Comparison of ENCODE assay signal across 24 cellular contexts in genomic region chr4:119118397-119118796, GRCh38. TPM values are rescaled to one million over a fixed set of nuclear protein-coding genes. Genes with fewer than 3 reads are reported as not detected.
DNase-seq lines count a peak whose midpoint lies in the region; ATAC-seq and TF ChIP-seq lines count a peak whose summit lies in the region.
"Had no signal": no experiment of that assay in that cellular context is flagged by ENCODE, and none has a peak within 500 bp of the region (broad histone marks: within the 10 kb centered on the region; RNA-seq: fewer than 3 reads in every experiment).

No MANE protein-coding gene starts in this region.

- no peak for TF ChIP-seq POLR2A in GM18505 (IDR thresholded peaks at IDR 0.05; ENCODE audit: borderline replicate concordance, extremely low read depth, insufficient read depth, insufficient read length)

- intact Hi-C loops in sciatic nerve (cut with DNase I): no loop called here

- ATAC-seq in sciatic nerve: peak; percentile 52
- no peak for ATAC-seq in GM19351 (IDR thresholded peaks at IDR 0.05; ENCODE audit: unreplicated experiment)
- no peak for ATAC-seq in GM18505 (IDR thresholded peaks at IDR 0.05; ENCODE audit: unreplicated experiment)
- ATAC-seq: activated CD4-positive, CD25-positive, alpha-beta regulatory T cell treated with anti-CD3 and anti-CD28 coated beads, Interleukin-2, amount 50 U/mL, for 24 hours; activated T-cell treated with anti-CD3 and anti-CD28 coated beads, Interleukin-2, amount 50 U/mL, for 4 hours; HepG2; naive thymus-derived CD4-positive, alpha-beta T cell; PC-3; stimulated activated naive CD8-positive, alpha-beta T cell treated with anti-CD3 and anti-CD28 coated beads, Interleukin-15, amount 100 ng/mL, for 72 hours had no signal

- no peak overlapping the region for H3K4me3 ChIP-seq in fibroblast of villous mesenchyme (ENCODE audit: low read depth, low read length)
- H3K4me3 ChIP-seq: SK-N-MC had no signal

- peak; percentile 75 for DNase-seq in HT1080 (ENCODE audit: low read depth)
- peak; percentile 8 for DNase-seq in UCSD-AML1 (lab: John Stamatoyannopoulos, UW; ENCODE audit: unreplicated experiment)
- peak; percentile 40 for DNase-seq in fibroblast of villous mesenchyme (ENCODE audit: low read depth)
- no peak for DNase-seq in sciatic nerve (ENCODE audit: low spot score)
- DNase-seq in activated CD4-positive, CD25-positive, alpha-beta regulatory T cell treated with anti-CD3 and anti-CD28 coated beads, Interleukin-2, amount 50 U/mL, for 72 hours: no peak
- no peak for DNase-seq in cerebellar cortex (ENCODE audit: low spot score)
- DNase-seq: activated T-cell treated with anti-CD3 and anti-CD28 coated beads, Interleukin-2, amount 50 U/mL, for 4 hours; AML-193; erythroblast; head of caudate nucleus; MM.1S; naive thymus-derived CD4-positive, alpha-beta T cell; NCI-H187 treated with DMSO at 0.1 percent for 48 hours; NCI-H345; PC-3; stimulated activated CD4-positive, alpha-beta T cell treated with anti-CD3 and anti-CD28 coated beads, Interleukin-2, amount 100 ng/mL, for 48 hours; stimulated activated naive CD8-positive, alpha-beta T cell treated with anti-CD3 and anti-CD28 coated beads, Interleukin-15, amount 100 ng/mL, for 72 hours had no signal

- no peak for TF ChIP-seq CTCF in fibroblast of villous mesenchyme (IDR thresholded peaks at IDR 0.05; ENCODE audit: insufficient read depth, low read depth, low read length)

RNA-seq across cellular contexts. Expression of gene MYOZ2, which starts 17.2 kb away (rescaled TPM):
- total RNA-seq in HT1080 (2014; rRNA removed; shearing (Covaris generic)): not detected in 2 replicates
- 0.02 and 0.08 TPM in 2 replicates for polyA plus RNA-seq in HT1080 (2015; cell fraction: cytosol; rRNA removed)
- polyA plus RNA-seq in HT1080 (2015; cell fraction: nucleus; rRNA removed): 0.06 TPM in 1 of 2 replicates, not detected in the other
- total RNA-seq in fibroblast of villous mesenchyme (0.32 and 0.43 TPM in 2 replicates), sciatic nerve (0.62 TPM)
- total RNA-seq: activated T-cell treated with anti-CD3 and anti-CD28 coated beads, Interleukin-2, amount 50 U/mL, for 4 hours; HepG2; lung microvascular endothelial cell; naive thymus-derived CD4-positive, alpha-beta T cell; osteocyte; PC-3 had no signal
- polyA plus RNA-seq: naive thymus-derived CD4-positive, alpha-beta T cell had no signal

Comparison
In these comparisons a context has a peak if more than half of its experiments do, and no peak if none do; other contexts are left out.
1. DNase-seq: peak in HT1080 (single experiment), UCSD-AML1 (single experiment) and fibroblast of villous mesenchyme (single experiment); none in sciatic nerve (single experiment), activated CD4-positive, CD25-positive, alpha-beta regulatory T cell treated with anti-CD3 and anti-CD28 coated beads, Interleukin-2, amount 50 U/mL, for 72 hours (single experiment) and cerebellar cortex (single experiment).